Comparison of ENCODE assay signal across 3 cellular contexts in genomic region chr2:1489486-1489885, GRCh38.
A peak's percentile ranks its signal among the peaks of the same experiment; 100 is the strongest.
TF ChIP-seq lines count a peak whose summit lies in the region.

No MANE protein-coding gene starts in this region.

TF ChIP-seq in GM23338, 12 proteins besides CTCF, POLR2A, EP300 and RAD21:
- no peak for TF ChIP-seq JUNB (IDR thresholded peaks at IDR 0.05; ENCODE audit: unreplicated experiment)
- TF ChIP-seq STAT1 (IDR thresholded peaks at IDR 0.05; ENCODE audit: unreplicated experiment), result no peak

TF ChIP-seq in HEK293, 187 proteins besides CTCF, POLR2A, EP300 and RAD21:
- TF ChIP-seq ZNF214 (tag by site-specific recombination; IDR thresholded peaks at IDR 0.05; ENCODE audit: borderline replicate concordance) (no peak), ZNF768 (tag by site-specific recombination; IDR thresholded peaks at IDR 0.05) (no peak), ZNF580 (tag by site-specific recombination; IDR thresholded peaks at IDR 0.05) (no peak), HOXC10 (CRISPR knock-in tag; IDR thresholded peaks at IDR 0.05) (no peak), MZF1 (tag by site-specific recombination; IDR thresholded peaks at IDR 0.05; ENCODE audit: borderline replicate concordance) (no peak), FEZF1 (tag by site-specific recombination; IDR thresholded peaks at IDR 0.05) (no peak), KLF10 (tag by site-specific recombination; IDR thresholded peaks at IDR 0.05) (no peak), IKZF3 (tag by site-specific recombination; IDR thresholded peaks at IDR 0.05) (no peak), ATF2 (tag by site-specific recombination; IDR thresholded peaks at IDR 0.05; ENCODE audit: low read depth) (no peak), ZNF248 (tag by site-specific recombination; IDR thresholded peaks at IDR 0.05) (no peak), ZNF239 (tag by site-specific recombination; IDR thresholded peaks at IDR 0.05) (no peak), ZNF24 (tag by site-specific recombination; IDR thresholded peaks at IDR 0.05) (no peak)
TF ChIP-seq in HEK293: peak in this region for 0.

TF ChIP-seq in K562, 482 proteins besides CTCF, POLR2A, EP300 and RAD21:
- no peak for TF ChIP-seq FOXA1 (IDR thresholded peaks at IDR 0.05; ENCODE audit: borderline replicate concordance)
- TF ChIP-seq ZBTB11 (CRISPR knock-in tag; IDR thresholded peaks at IDR 0.05), result no peak
- peak; percentile 69; the same call in 1 of the 2 replicates for TF ChIP-seq ZNF24 (IDR thresholded peaks at IDR 0.05)
